In genomic region chr10:62059424-62059913, GRCh38 we compare ENCODE assay signal across 10 cellular contexts.
DNase-seq lines count a peak whose midpoint lies in the region; ATAC-seq and TF ChIP-seq lines count a peak whose summit lies in the region.
"Had no signal": no experiment of that assay in that cellular context is flagged by ENCODE, and none has a peak within 500 bp of the region (broad histone marks: within the 10 kb centered on the region; RNA-seq: fewer than 3 reads in every experiment).

No MANE protein-coding gene starts in this region.

- H3K4me1 ChIP-seq in right cardiac atrium (ENCODE audit: control insufficient read depth, insufficient read depth, low read length) (peaks cover 14% of the 10 kb centered on the region), suprapubic skin (peaks cover 91% of the 10 kb centered on the region)

- peaks cover 91% of the 10 kb centered on the region for H3K4me1 Mint-ChIP-seq in activated CD8-positive, alpha-beta memory T cell treated with anti-CD3 and anti-CD28 coated beads, Interleukin-2, amount 10 ng/mL, durations not matched to agents 7 days and 5 days
- H3K4me1 Mint-ChIP-seq in activated B cell treated with CpG ODN at 0.5 μM for 24 hours = peaks cover 85% of the 10 kb centered on the region

- POLR2A ChIA-PET in activated B cell treated with CpG ODN at 0.5 μM for 24 hours (lab: Charles Lee) = interaction anchor here (0.7 to 2.7 kb wide), 8 partner anchors 9 to 184 kb away, joined by 3 to 14 read pairs (median 4); no protein-coding TSS in a partner anchor

- H3K36me3 ChIP-seq in suprapubic skin = peaks cover 20% of the 10 kb centered on the region

- no peak overlapping the region for H3K4me3 Mint-ChIP-seq in activated CD8-positive, alpha-beta memory T cell treated with anti-CD3 and anti-CD28 coated beads, Interleukin-2, amount 10 ng/mL, durations not matched to agents 7 days and 5 days
- no peak overlapping the region for H3K4me3 Mint-ChIP-seq in activated B cell treated with CpG ODN at 0.5 μM for 24 hours

- DNase-seq in activated CD8-positive, alpha-beta memory T cell treated with anti-CD3 and anti-CD28 coated beads, Interleukin-2, amount 10 ng/mL, durations not matched to agents 7 days and 5 days = no peak
- DNase-seq in activated CD8-positive, alpha-beta memory T cell treated with anti-CD3 and anti-CD28 coated beads for 24 hours = no peak
- DNase-seq in activated B cell treated with CpG ODN at 0.5 μM for 24 hours = no peak
- DNase-seq in right cardiac atrium = no peak
- DNase-seq in suprapubic skin (ENCODE audit: low spot score in 2 of 2) = no peak
- DNase-seq in NCI-H1105 treated with DMSO at 0.1 percent for 48 hours (lab: John Stamatoyannopoulos, UW) = no peak
- no peak for DNase-seq in NK-92 (lab: John Stamatoyannopoulos, UW; ENCODE audit: unreplicated experiment)
- DNase-seq: activated CD4-positive, alpha-beta T cell treated with anti-CD3 and anti-CD28 coated beads, Interleukin-2, amount 50 U/mL, for 4 hours; NCI-H1048 had no signal

- TF ChIP-seq CTCF in activated B cell treated with CpG ODN at 0.5 μM for 24 hours (IDR thresholded peaks at IDR 0.05) = no peak
- no peak for TF ChIP-seq CTCF in suprapubic skin (IDR thresholded peaks at IDR 0.05)

- H3K27ac ChIP-seq in right cardiac atrium (ENCODE audit: low read length) (peak overlapping the region; percentile 67), suprapubic skin (peak overlapping the region; percentile 62)

- H3K4me3 ChIP-seq in right cardiac atrium (ENCODE audit: low read length) (peak overlapping the region; percentile 30), suprapubic skin (no peak overlapping the region)

- peaks cover 90% of the 10 kb centered on the region for H3K36me3 Mint-ChIP-seq in activated CD8-positive, alpha-beta memory T cell treated with anti-CD3 and anti-CD28 coated beads, Interleukin-2, amount 10 ng/mL, durations not matched to agents 7 days and 5 days
- peaks cover 94% of the 10 kb centered on the region for H3K36me3 Mint-ChIP-seq in activated B cell treated with CpG ODN at 0.5 μM for 24 hours (ENCODE audit: low read depth)

- CTCF ChIA-PET in activated CD8-positive, alpha-beta memory T cell treated with anti-CD3 and anti-CD28 coated beads, Interleukin-2, amount 10 ng/mL, durations not matched to agents 7 days and 5 days (lab: Charles Lee) = interaction anchor here (0.6 to 1.3 kb wide), 5 partner anchors 8 to 138 kb away, joined by 3 to 4 read pairs (median 3); no protein-coding TSS in a partner anchor
- CTCF ChIA-PET in activated B cell treated with CpG ODN at 0.5 μM for 24 hours (lab: Charles Lee) = interaction anchor here (0.7 to 1.8 kb wide), 4 partner anchors 20 to 205 kb away, joined by 3 to 6 read pairs (median 5); no protein-coding TSS in a partner anchor

- no peak for ATAC-seq in activated CD8-positive, alpha-beta memory T cell treated with anti-CD3 and anti-CD28 coated beads, Interleukin-2, amount 10 ng/mL, durations not matched to agents 7 days and 5 days
- no peak for ATAC-seq in activated B cell treated with CpG ODN at 0.5 μM for 24 hours (ENCODE audit: low read depth)
- ATAC-seq in right cardiac atrium = no peak
- no peak for ATAC-seq in HG03432 (IDR thresholded peaks at IDR 0.05; ENCODE audit: unreplicated experiment)

- WGBS in right cardiac atrium = 32% methylated on average over 4 of the region's 4 CpGs
- 26% methylated on average over 4 of the region's 4 CpGs for WGBS in suprapubic skin

- peaks cover 4% of the 10 kb centered on the region for H3K9me3 Mint-ChIP-seq in activated CD8-positive, alpha-beta memory T cell treated with anti-CD3 and anti-CD28 coated beads, Interleukin-2, amount 10 ng/mL, durations not matched to agents 7 days and 5 days (ENCODE audit: low read depth)
- no peaks in the 10 kb centered on the region for H3K9me3 Mint-ChIP-seq in activated B cell treated with CpG ODN at 0.5 μM for 24 hours

- peak overlapping the region; percentile 38 for H3K27ac Mint-ChIP-seq in activated CD8-positive, alpha-beta memory T cell treated with anti-CD3 and anti-CD28 coated beads, Interleukin-2, amount 10 ng/mL, durations not matched to agents 7 days and 5 days
- H3K27ac Mint-ChIP-seq in activated B cell treated with CpG ODN at 0.5 μM for 24 hours = peak overlapping the region; percentile 73

- no peaks in the 10 kb centered on the region for H3K27me3 Mint-ChIP-seq in activated CD8-positive, alpha-beta memory T cell treated with anti-CD3 and anti-CD28 coated beads, Interleukin-2, amount 10 ng/mL, durations not matched to agents 7 days and 5 days
- no peaks in the 10 kb centered on the region for H3K27me3 Mint-ChIP-seq in activated B cell treated with CpG ODN at 0.5 μM for 24 hours

- H3K9me3 ChIP-seq in right cardiac atrium (ENCODE audit: control insufficient read depth, low read length) (no peaks in the 10 kb centered on the region), suprapubic skin (no peaks in the 10 kb centered on the region)

- intact Hi-C loops in activated B cell treated with CpG ODN at 0.5 μM for 24 hours (cut with micrococcal nuclease) = loop anchor here (10.0 kb wide), 1 partner anchor 775 kb away; no protein-coding TSS in a partner anchor
- intact Hi-C loops in right cardiac atrium (cut with DNase I) = no loop called here

- H3K27me3 ChIP-seq in right cardiac atrium (ENCODE audit: control insufficient read depth, insufficient read depth) (no peaks in the 10 kb centered on the region), suprapubic skin (no peaks in the 10 kb centered on the region)

- no peak for TF ChIP-seq EP300 in suprapubic skin (IDR thresholded peaks at IDR 0.05)

- no peak for TF ChIP-seq POLR2A in suprapubic skin (IDR thresholded peaks at IDR 0.05)
